Comparison of ENCODE assay signal across 19 cellular contexts in the genomic region with DNA sequence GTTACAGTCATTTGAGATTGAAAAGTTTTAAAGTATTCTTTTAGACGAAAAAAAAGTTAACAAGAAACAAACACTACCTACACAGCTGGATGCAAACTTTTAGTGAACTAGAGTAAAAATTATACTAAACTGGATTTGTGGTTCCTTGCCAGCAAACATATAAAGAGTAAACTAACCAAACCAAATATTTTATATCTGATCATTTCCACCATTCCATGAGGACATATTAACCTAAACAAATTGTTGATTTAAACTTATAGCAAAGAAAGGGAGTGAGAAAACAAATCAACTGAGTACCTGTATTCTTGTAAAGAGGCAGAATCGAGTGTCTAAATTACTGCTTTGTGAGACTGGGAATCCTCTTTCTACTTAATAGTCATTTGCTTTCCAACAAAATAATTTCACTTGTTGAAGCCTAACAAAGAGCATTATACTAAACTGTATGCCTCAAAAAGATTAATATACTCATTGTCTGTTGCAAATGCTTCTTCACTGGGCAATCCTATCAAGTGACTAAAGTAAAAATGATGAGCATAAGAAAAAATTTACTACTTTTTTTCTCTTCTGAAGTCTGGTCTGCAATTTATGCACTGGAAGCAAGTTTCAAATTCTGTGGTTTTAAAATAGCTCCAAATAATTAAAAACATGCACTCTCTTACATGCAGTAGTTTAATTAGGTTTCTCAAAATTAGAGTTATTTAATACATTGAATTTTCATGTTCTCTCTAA. TPM values are rescaled to one million over a fixed set of nuclear protein-coding genes. Genes with fewer than 3 reads are reported as not detected.
DNase-seq lines count a peak whose midpoint lies in the region; ATAC-seq and TF ChIP-seq lines count a peak whose summit lies in the region.
"Had no signal": no experiment of that assay in that cellular context is flagged by ENCODE, and none has a peak within 500 bp of the region (broad histone marks: within the 10 kb centered on the region; RNA-seq: fewer than 3 reads in every experiment).

No MANE protein-coding gene starts in this region.

- H3K4me3 ChIP-seq in Caco-2 (ENCODE audit: low read depth, low read length) (no peak overlapping the region), colonic mucosa (no peak overlapping the region), psoas muscle (no peak overlapping the region)
- H3K4me3 ChIP-seq: heart left ventricle, skin epidermis, suprapubic skin had no signal

- TF ChIP-seq CTCF in Caco-2 (IDR thresholded peaks at IDR 0.05; ENCODE audit: insufficient read depth in 1 of 2, low read depth in 1 of 2, low read length in 1 of 2, severe bottlenecking in 1 of 2, unreplicated experiment in 1 of 2), result no peak
- TF ChIP-seq CTCF in colonic mucosa (IDR thresholded peaks at IDR 0.05), result no peak
- no peak for TF ChIP-seq CTCF in psoas muscle (IDR thresholded peaks at IDR 0.05)
- TF ChIP-seq CTCF in GM20000 (IDR thresholded peaks at IDR 0.05; ENCODE audit: extremely low read depth, missing control alignments), result no peak

- POLR2A ChIA-PET in Caco-2 (lab: Charles Lee), result no interaction called here
- POLR2A ChIA-PET in naive thymus-derived CD8-positive, alpha-beta T cell (lab: Charles Lee), result no interaction called here

- BruUV-seq in Caco-2 (replicated peaks; lab: Mats Ljungman, UMichigan), result no TSS peak

- peak overlapping the region; percentile 26 for H3K4me3 Mint-ChIP-seq in Caco-2 (ENCODE audit: unreplicated experiment)
- H3K4me3 Mint-ChIP-seq in naive thymus-derived CD8-positive, alpha-beta T cell, result no peak overlapping the region
- H3K4me3 Mint-ChIP-seq: activated CD4-positive, alpha-beta T cell treated with anti-CD3 and anti-CD28 coated beads, Interleukin-2, amount 10 ng/mL, durations not matched to agents 24 days and 14 days; activated naive CD8-positive, alpha-beta T cell; B cell; memory B cell; nephron had no signal

- no peak for DNase-seq in Caco-2
- peak; percentile 2 for DNase-seq in M059J (ENCODE audit: low read depth)
- DNase-seq in colonic mucosa, result no peak
- no peak for DNase-seq in naive thymus-derived CD8-positive, alpha-beta T cell
- DNase-seq in psoas muscle, result no peak
- no peak for DNase-seq in GM20000 (ENCODE audit: low spot score)
- no peak for DNase-seq in T-helper 1 cell
- DNase-seq: activated CD4-positive, alpha-beta T cell treated with anti-CD3 and anti-CD28 coated beads, Interleukin-2, amount 10 ng/mL, durations not matched to agents 24 days and 14 days; heart left ventricle; NCI-H2171; SW 1271 had no signal

- H3K27ac Mint-ChIP-seq in Caco-2 (ENCODE audit: unreplicated experiment), result peak overlapping the region; percentile 33
- H3K27ac Mint-ChIP-seq in naive thymus-derived CD8-positive, alpha-beta T cell, result peak overlapping the region in 8 of 10 donors; percentile 21 to 65 (median 45)
- H3K27ac Mint-ChIP-seq: activated CD4-positive, alpha-beta T cell treated with anti-CD3 and anti-CD28 coated beads, Interleukin-2, amount 10 ng/mL, durations not matched to agents 24 days and 14 days; B cell; memory B cell; nephron had no signal

- H3K36me3 ChIP-seq in Caco-2 (ENCODE audit: control insufficient read depth, insufficient read depth, low read length), result no peaks in the 10 kb centered on the region
- H3K36me3 ChIP-seq in colonic mucosa, result peaks cover 5% of the 10 kb centered on the region
- H3K36me3 ChIP-seq in psoas muscle (ENCODE audit: insufficient read depth in 1 of 2, low read depth in 1 of 2), result peaks cover 4 to 76% of the 10 kb centered on the region in 2 donors

- no peak overlapping the region for H3K9ac ChIP-seq in colonic mucosa (ENCODE audit: low read depth in 2 of 2, low read length in 2 of 2)

- H3K36me3 Mint-ChIP-seq in Caco-2 (ENCODE audit: insufficient read depth, unreplicated experiment), result peaks cover 71% of the 10 kb centered on the region
- H3K36me3 Mint-ChIP-seq in naive thymus-derived CD8-positive, alpha-beta T cell, result peaks cover 0 to 86% (median 7%) of the 10 kb centered on the region in 3 donors

- ATAC-seq in naive thymus-derived CD8-positive, alpha-beta T cell, result no peak
- no peak for ATAC-seq in GM21367 (IDR thresholded peaks at IDR 0.05; ENCODE audit: unreplicated experiment)
- no peak for ATAC-seq in psoas muscle

- peak overlapping the region; percentile 14 for H3K27ac ChIP-seq in colonic mucosa
- no peak overlapping the region for H3K27ac ChIP-seq in psoas muscle
- H3K27ac ChIP-seq: heart left ventricle, suprapubic skin had no signal

- H3K4me1 ChIP-seq in Caco-2 (peaks cover 45% of the 10 kb centered on the region), colonic mucosa (no peaks in the 10 kb centered on the region), psoas muscle (no peaks in the 10 kb centered on the region)
- H3K4me1 ChIP-seq: suprapubic skin had no signal

- WGBS in psoas muscle, 3 donors, result 89 to 97% (median 91%) methylated on average over 2 of the region's 2 CpGs

- no peaks in the 10 kb centered on the region for H3K9me3 Mint-ChIP-seq in Caco-2 (ENCODE audit: unreplicated experiment)
- no peaks in the 10 kb centered on the region for H3K9me3 Mint-ChIP-seq in naive thymus-derived CD8-positive, alpha-beta T cell
- H3K9me3 Mint-ChIP-seq: activated CD4-positive, alpha-beta T cell treated with anti-CD3 and anti-CD28 coated beads, Interleukin-2, amount 10 ng/mL, durations not matched to agents 24 days and 14 days; memory B cell; nephron had no signal

- peaks cover 26% of the 10 kb centered on the region for H3K4me1 Mint-ChIP-seq in Caco-2 (ENCODE audit: low read depth, unreplicated experiment)
- H3K4me1 Mint-ChIP-seq in naive thymus-derived CD8-positive, alpha-beta T cell, result peaks cover 13 to 45% (median 33%) of the 10 kb centered on the region in 4 donors
- H3K4me1 Mint-ChIP-seq: nephron had no signal

- no peaks in the 10 kb centered on the region for H3K27me3 ChIP-seq in Caco-2 (replicated peaks; ENCODE audit: control insufficient read depth, insufficient read depth, low read length)
- H3K27me3 ChIP-seq in colonic mucosa, result no peaks in the 10 kb centered on the region
- no peaks in the 10 kb centered on the region for H3K27me3 ChIP-seq in psoas muscle (ENCODE audit: insufficient read depth in 3 of 3, low read length in 2 of 3)
- H3K27me3 ChIP-seq: heart left ventricle, suprapubic skin had no signal

- H3K9me3 ChIP-seq in Caco-2 (no peaks in the 10 kb centered on the region), colonic mucosa (no peaks in the 10 kb centered on the region), psoas muscle (no peaks in the 10 kb centered on the region)
- H3K9me3 ChIP-seq: heart left ventricle, suprapubic skin had no signal

- CTCF ChIA-PET in Caco-2 (lab: Charles Lee), result no interaction called here

- H3K27me3 Mint-ChIP-seq in Caco-2 (ENCODE audit: insufficient read depth, unreplicated experiment), result no peaks in the 10 kb centered on the region
- no peaks in the 10 kb centered on the region for H3K27me3 Mint-ChIP-seq in naive thymus-derived CD8-positive, alpha-beta T cell
- H3K27me3 Mint-ChIP-seq: activated CD4-positive, alpha-beta T cell treated with anti-CD3 and anti-CD28 coated beads, Interleukin-2, amount 10 ng/mL, durations not matched to agents 24 days and 14 days; activated naive CD8-positive, alpha-beta T cell; B cell; memory B cell; progenitor cell of endocrine pancreas had no signal

- intact Hi-C loops in Caco-2 (cut with micrococcal nuclease; ENCODE audit: unreplicated experiment), result loop anchor here (2.0 kb wide), 1 partner anchor 19 kb away; no protein-coding TSS in a partner anchor
- intact Hi-C loops in colonic mucosa (cut with DNase I), result no loop called here
- intact Hi-C loops in psoas muscle (cut with DNase I), result loop anchor here in 1 of 2 donors (10.0 kb wide), 1 partner anchor 65 kb away; no protein-coding TSS in a partner anchor

RNA-seq across cellular contexts. Expression of a gene that starts 37.5 kb away (rescaled TPM):
- 39.9 and 41.2 TPM in 2 replicates for total RNA-seq in Caco-2 (2022)
- total RNA-seq in M059J (2014; rRNA removed; shearing (Covaris generic)), result 13.1 and 22.2 TPM in 2 replicates
- 10 to 100 TPM; 27.5 to 30.3 TPM for total RNA-seq in colonic mucosa
- 10 to 100 TPM; 70.7 to 71.9 TPM for total RNA-seq in naive thymus-derived CD8-positive, alpha-beta T cell
- 10 to 100 TPM; 15.3 to 28.5 (median 17.5) TPM for polyA plus RNA-seq in naive thymus-derived CD8-positive, alpha-beta T cell
- 10 to 100 TPM; 11.1 to 16.8 (median 12.9) TPM for total RNA-seq in psoas muscle
- 10 to 100 TPM in 1 of 3 donors, 1 to 10 TPM in 2; 4.2 to 10.7 (median 4.8) TPM for polyA plus RNA-seq in psoas muscle
